1 cellular context compared by ENCODE assay signal in genomic region chr16:62224810-62225209, GRCh38.
TF ChIP-seq lines count a peak whose summit lies in the region.

No MANE protein-coding gene starts in this region.

TF ChIP-seq in GM23338, 12 proteins besides CTCF, POLR2A, EP300 and RAD21 (continued from another document):
- TF ChIP-seq ETS1 (IDR thresholded peaks at IDR 0.05) (no peak), ZNF331 (CRISPR knock-in tag; IDR thresholded peaks at IDR 0.05; ENCODE audit: low read depth) (no peak), ZNF462 (CRISPR knock-in tag; IDR thresholded peaks at IDR 0.05) (no peak), POLR2AphosphoS5 (IDR thresholded peaks at IDR 0.05; ENCODE audit: low read depth) (no peak), NANOG (IDR thresholded peaks at IDR 0.05; ENCODE audit: borderline replicate concordance) (no peak), JUNB (IDR thresholded peaks at IDR 0.05; ENCODE audit: unreplicated experiment) (no peak), REST (IDR thresholded peaks at IDR 0.05; ENCODE audit: unreplicated experiment) (no peak), CREB1 (CRISPR knock-in tag; IDR thresholded peaks at IDR 0.05; ENCODE audit: low read depth) (no peak), EZH2phosphoT487 (IDR thresholded peaks at IDR 0.05; ENCODE audit: unreplicated experiment) (no peak), STAT1 (IDR thresholded peaks at IDR 0.05; ENCODE audit: unreplicated experiment) (no peak)
